ENCODE assay signal across 8 cellular contexts in the genomic region with DNA sequence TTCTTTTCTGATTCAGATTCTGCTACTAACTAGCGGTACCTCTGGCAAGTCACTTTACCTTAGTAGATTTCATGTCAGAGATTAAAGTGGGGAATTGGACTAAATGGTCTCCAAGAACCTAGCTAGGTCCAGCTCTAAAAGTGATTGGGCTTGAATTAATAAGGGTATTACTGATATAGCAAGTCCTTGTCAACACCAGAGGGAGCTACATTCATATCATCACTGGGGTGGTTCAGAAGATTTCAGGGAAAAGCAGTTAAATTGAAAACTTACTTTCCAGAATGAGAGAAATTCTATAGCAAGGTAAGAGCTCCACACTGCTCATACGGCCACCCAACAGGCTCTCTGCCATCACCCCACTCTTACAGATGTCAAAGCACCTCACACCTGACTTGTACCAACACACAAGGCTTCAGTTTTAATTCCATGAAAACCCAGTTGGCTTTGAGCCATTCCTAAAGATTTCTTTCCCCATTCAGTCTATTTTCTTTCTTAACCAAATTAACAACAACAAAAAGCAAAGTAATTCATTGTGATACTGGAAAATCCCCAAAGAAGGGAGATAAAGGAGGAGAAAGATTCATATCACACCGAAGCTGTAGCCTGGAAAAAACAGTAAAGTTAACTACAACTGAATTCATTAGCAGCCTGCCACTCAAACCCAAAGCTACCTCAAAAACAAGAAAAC. TPM values are rescaled to one million over a fixed set of nuclear protein-coding genes. Genes with fewer than 3 reads are reported as not detected.
DNase-seq lines count a peak whose midpoint lies in the region; ATAC-seq and TF ChIP-seq lines count a peak whose summit lies in the region.

No MANE protein-coding gene starts in this region.

- H3K4me1 Mint-ChIP-seq in Calu3 (ENCODE audit: low read depth, unreplicated experiment) (peaks cover 32% of the 10 kb centered on the region), endothelial cell (ENCODE audit: unreplicated experiment) (no peaks in the 10 kb centered on the region)

- H3K4me3 Mint-ChIP-seq in Calu3 (ENCODE audit: low read depth, unreplicated experiment) = no peak overlapping the region
- no peak overlapping the region for H3K4me3 Mint-ChIP-seq in endothelial cell (ENCODE audit: unreplicated experiment)

- no TSS peak for BruUV-seq in Calu3 (replicated peaks; lab: Mats Ljungman, UMichigan)

- H3K36me3 Mint-ChIP-seq in Calu3 (ENCODE audit: insufficient read depth, unreplicated experiment) (peaks cover 4% of the 10 kb centered on the region), endothelial cell (ENCODE audit: low read depth, unreplicated experiment) (peaks cover 4% of the 10 kb centered on the region)

- intact Hi-C loops in Calu3 (cut with micrococcal nuclease; ENCODE audit: unreplicated experiment) = loop anchor here (1.0 to 2.0 kb wide), 3 partner anchors 78 to 208 kb away; no protein-coding TSS in a partner anchor

- CTCF ChIA-PET in Calu3 (lab: Charles Lee) = interaction anchor here (0.6 to 3.2 kb wide), 21 partner anchors 10 to 1031 kb away, joined by 3 to 11 read pairs (median 3); a partner anchor contains a TSS

- TF ChIP-seq CTCF in Calu3 (IDR thresholded peaks at IDR 0.05; ENCODE audit: unreplicated experiment) (no peak), endothelial cell (IDR thresholded peaks at IDR 0.05; ENCODE audit: unreplicated experiment) (no peak)

- H3K9me3 Mint-ChIP-seq in Calu3 (ENCODE audit: low read depth, unreplicated experiment) (no peaks in the 10 kb centered on the region), endothelial cell (ENCODE audit: unreplicated experiment) (no peaks in the 10 kb centered on the region)

- H3K27me3 Mint-ChIP-seq in Calu3 (ENCODE audit: unreplicated experiment) = no peaks in the 10 kb centered on the region
- no peaks in the 10 kb centered on the region for H3K27me3 Mint-ChIP-seq in endothelial cell (ENCODE audit: unreplicated experiment)

- DNase-seq in Calu3 (peak; percentile 24), HS-27A (ENCODE audit: low read depth) (peak; percentile 3), astrocyte of the hippocampus (ENCODE audit: low read depth, low spot score) (peak; percentile 68), left lobe of liver (ENCODE audit: low spot score) (no peak), endothelial cell (ENCODE audit: low spot score) (no peak), NCI-H774 (lab: John Stamatoyannopoulos, UW) (no peak), DMS79 (lab: John Stamatoyannopoulos, UW) (no peak)

- H3K27ac Mint-ChIP-seq in Calu3 (ENCODE audit: unreplicated experiment) (no peak overlapping the region), endothelial cell (ENCODE audit: unreplicated experiment) (no peak overlapping the region)

- ATAC-seq in left lobe of liver = peak; percentile 90
- ATAC-seq in HG03460 (IDR thresholded peaks at IDR 0.05; ENCODE audit: unreplicated experiment) = no peak

RNA-seq across cellular contexts. Expression of a gene that starts 38.0 kb away (rescaled TPM):
- 162 and 205 TPM in 2 replicates for total RNA-seq in Calu3 (2022)
- total RNA-seq in left lobe of liver = 1.6 TPM
- total RNA-seq in endothelial cell (ENCODE audit: unreplicated experiment) = 3.4 TPM

Comparison
In these comparisons a context has a peak if more than half of its experiments do, and no peak if none do; other contexts are left out.
1. DNase-seq: peak in Calu3 (single experiment), HS-27A (single experiment) and astrocyte of the hippocampus (single experiment); none in left lobe of liver (single experiment), endothelial cell (single experiment), NCI-H774 (single experiment) and DMS79 (single experiment).
2. RNA of a gene that starts 38.0 kb away (total RNA-seq): 162 to 205 TPM in Calu3; 3.4 TPM in endothelial cell (single experiment) and 1.6 TPM in left lobe of liver (single experiment); every median in the first group is over 10 times any median in the second.